20 cellular contexts compared by ENCODE assay signal in genomic region chr22:46241397-46242007, GRCh38. TPM values are rescaled to one million over a fixed set of nuclear protein-coding genes. Genes with fewer than 3 reads are reported as not detected.
"Had no signal": no experiment of that assay in that cellular context is flagged by ENCODE, and none has a peak within 500 bp of the region (broad histone marks: within the 10 kb centered on the region; RNA-seq: fewer than 3 reads in every experiment).

No MANE protein-coding gene starts in this region.

- H3K79me2 ChIP-seq: hepatocyte had no signal

- H3K36me3 ChIP-seq: brain microvascular endothelial cell, ovary, uterus had no signal

- H3K27me3 ChIP-seq: brain microvascular endothelial cell, hepatocyte, left lung, ovary, tibial artery, uterus had no signal

- H3K4me3 ChIP-seq: hepatocyte, left lung, mucosa of descending colon, ovary, tibial artery, uterus had no signal

- H3K27ac ChIP-seq: brain microvascular endothelial cell, hepatocyte, left lung, ovary, tibial artery, uterus had no signal

- H3K9me3 ChIP-seq: left lung, mucosa of descending colon, ovary, tibial artery, uterus had no signal

- H3K4me1 ChIP-seq: tibial artery, uterus had no signal

- H2AFZ ChIP-seq: hepatocyte had no signal

- ATAC-seq: left lung; mucosa of descending colon; stimulated activated naive B cell treated with anti-CD40 and anti-IgM and Interleukin-4, amounts not matched to agents 10 μg/mL and 1 μg/mL and 100 μg/mL, for 72 hours had no signal

- H3K4me2 ChIP-seq: hepatocyte had no signal

- DNase-seq: activated CD4-positive, alpha-beta T cell treated with anti-CD3 and anti-CD28 coated beads, Interleukin-2, amount 10 ng/mL, durations not matched to agents 24 days and 14 days; activated CD4-positive, CD25-positive, alpha-beta regulatory T cell; activated CD8-positive, alpha-beta memory T cell treated with anti-CD3 and anti-CD28 coated beads for 24 hours; activated naive CD8-positive, alpha-beta T cell treated with anti-CD3 and anti-CD28 coated beads for 36 hours; brain microvascular endothelial cell; cerebellar nuclear complex; endodermal cell; islet precursor cell; left lung; mucosa of descending colon; naive thymus-derived CD4-positive, alpha-beta T cell; ovary; stimulated activated CD4-positive, alpha-beta T cell treated with anti-CD3 and anti-CD28 coated beads, Interleukin-2, amount 100 ng/mL, for 48 hours; stimulated activated naive B cell treated with anti-CD40 and anti-IgM and Interleukin-4, amounts not matched to agents 10 μg/mL and 1 μg/mL and 100 μg/mL, for 72 hours; uterus had no signal

RNA-seq across cellular contexts. Expression of gene PKDREJ, which starts 21.6 kb away (rescaled TPM):
- total RNA-seq: activated CD4-positive, alpha-beta T cell treated with anti-CD3 and anti-CD28 coated beads, Interleukin-2, amount 10 ng/mL, durations not matched to agents 24 days and 14 days; activated naive CD8-positive, alpha-beta T cell treated with anti-CD3 and anti-CD28 coated beads for 36 hours; dermis microvascular lymphatic vessel endothelial cell; epithelial cell of proximal tubule; hepatocyte; naive thymus-derived CD4-positive, alpha-beta T cell; renal cortical epithelial cell had no signal
- polyA plus RNA-seq: naive thymus-derived CD4-positive, alpha-beta T cell had no signal

RNA-seq across cellular contexts. Expression of gene GTSE1, which starts 55.2 kb away (rescaled TPM):
- polyA plus RNA-seq: naive thymus-derived CD4-positive, alpha-beta T cell had no signal
